ENCODE assay signal across 12 cellular contexts in the genomic region with DNA sequence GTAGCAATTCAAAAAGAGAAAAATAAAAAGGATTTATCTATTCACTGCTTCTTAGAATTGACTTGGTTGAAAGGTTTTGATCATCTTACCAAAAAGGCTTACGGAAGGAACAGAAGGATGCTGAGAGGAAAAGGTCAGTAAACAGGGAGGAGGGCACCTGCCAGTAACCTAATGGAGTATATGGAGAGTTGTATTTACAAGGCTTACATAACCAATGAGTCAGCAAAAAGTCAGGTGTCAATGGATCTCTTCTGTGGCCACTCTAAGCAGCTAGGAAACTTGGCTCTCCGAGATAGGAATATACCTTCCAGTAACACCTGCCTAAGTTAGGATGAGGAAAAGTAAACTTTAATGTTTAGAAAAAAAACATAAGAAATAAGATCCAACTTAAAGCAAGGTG.
DNase-seq lines count a peak whose midpoint lies in the region; ATAC-seq and TF ChIP-seq lines count a peak whose summit lies in the region.
"Had no signal": no experiment of that assay in that cellular context is flagged by ENCODE, and none has a peak within 500 bp of the region (broad histone marks: within the 10 kb centered on the region; RNA-seq: fewer than 3 reads in every experiment).

No MANE protein-coding gene starts in this region.

- no peaks in the 10 kb centered on the region for H3K27me3 ChIP-seq in spleen (replicated peaks in 1 of 7)

- ATAC-seq in mucosa of descending colon (peak; percentile 51), HG02981 (IDR thresholded peaks at IDR 0.05; ENCODE audit: unreplicated experiment) (no peak)
- no peak for ATAC-seq in activated CD8-positive, alpha-beta T cell treated with anti-CD3 and anti-CD28 coated beads, Interleukin-2, amount 10 ng/mL, durations not matched to agents 7 days and 5 days
- ATAC-seq: activated T-helper 17 cell treated with anti-CD3 and anti-CD28 coated beads, Interleukin-2, amount 50 U/mL, for 72 hours had no signal

- H3K36me3 ChIP-seq in mucosa of descending colon (ENCODE audit: low read depth) = no peaks in the 10 kb centered on the region
- no peaks in the 10 kb centered on the region for H3K36me3 ChIP-seq in spleen

- no peaks in the 10 kb centered on the region for H3K9me3 Mint-ChIP-seq in chondrocyte (ENCODE audit: low read depth)
- no peaks in the 10 kb centered on the region for H3K9me3 Mint-ChIP-seq in activated CD8-positive, alpha-beta T cell treated with anti-CD3 and anti-CD28 coated beads, Interleukin-2, amount 10 ng/mL, durations not matched to agents 7 days and 5 days (ENCODE audit: insufficient read depth)
- H3K9me3 Mint-ChIP-seq: activated T-helper 17 cell treated with anti-CD3 and anti-CD28 coated beads, Interleukin-2, amount 50 U/mL, for 72 hours; CD4-positive, alpha-beta T cell had no signal

- intact Hi-C loops in mucosa of descending colon (cut with DNase I, micrococcal nuclease) (no loop called here), spleen (cut with DNase I; ENCODE audit: low total_unique reads) (no loop called here)

- H3K9me3 ChIP-seq in mucosa of descending colon (no peaks in the 10 kb centered on the region), spleen (no peaks in the 10 kb centered on the region)
- H3K9me3 ChIP-seq: SK-N-SH had no signal

- H3K4me1 ChIP-seq in mucosa of descending colon (ENCODE audit: low read depth) (no peaks in the 10 kb centered on the region), spleen (peaks cover 0 to 14% (median 8%) of the 10 kb centered on the region in 6 donors)

- DNase-seq in DMS53 treated with DMSO at 0.1 percent for 48 hours (lab: John Stamatoyannopoulos, UW; ENCODE audit: unreplicated experiment) (peak; percentile 86), NCI-H2107 treated with DMSO at 0.1 percent for 48 hours (lab: John Stamatoyannopoulos, UW; ENCODE audit: unreplicated experiment) (peak; percentile 85), chondrocyte (ENCODE audit: low spot score) (no peak), mucosa of descending colon (no peak), spleen (no peak)
- no peak for DNase-seq in activated CD4-positive, alpha-beta T cell treated with anti-CD3 and anti-CD28 coated beads, Interleukin-2, amount 50 U/mL, for 48 hours
- DNase-seq in activated CD8-positive, alpha-beta T cell treated with anti-CD3 and anti-CD28 coated beads, Interleukin-2, amount 10 ng/mL, durations not matched to agents 7 days and 5 days = no peak
- DNase-seq: CD4-positive, alpha-beta T cell; KBM-7; SK-N-SH had no signal

- 71 to 92% (median 87%) methylated on average over 2 of the region's 2 CpGs for WGBS in spleen, 5 donors

- no peak overlapping the region for H3K27ac ChIP-seq in spleen

- H3K4me3 ChIP-seq in mucosa of descending colon (no peak overlapping the region), spleen (no peak overlapping the region)

- TF ChIP-seq CTCF in chondrocyte (IDR thresholded peaks at IDR 0.05) = no peak
- no peak for TF ChIP-seq CTCF in mucosa of descending colon (IDR thresholded peaks at IDR 0.05)
- TF ChIP-seq CTCF in spleen (IDR thresholded peaks at IDR 0.05 in 8 of 11, conservative IDR thresholded peaks at IDR 0.05 in 3 of 11) = no peak

- H3K4me1 Mint-ChIP-seq in chondrocyte (ENCODE audit: low read depth) = peaks cover 40% of the 10 kb centered on the region
- H3K4me1 Mint-ChIP-seq in activated CD8-positive, alpha-beta T cell treated with anti-CD3 and anti-CD28 coated beads, Interleukin-2, amount 10 ng/mL, durations not matched to agents 7 days and 5 days (ENCODE audit: low read depth) = peaks cover 2% of the 10 kb centered on the region

- CTCF ChIA-PET in activated CD8-positive, alpha-beta T cell treated with anti-CD3 and anti-CD28 coated beads, Interleukin-2, amount 10 ng/mL, durations not matched to agents 7 days and 5 days (lab: Charles Lee) = no interaction called here

- H3K36me3 Mint-ChIP-seq in chondrocyte (ENCODE audit: low read depth) = no peaks in the 10 kb centered on the region
- H3K36me3 Mint-ChIP-seq in activated CD8-positive, alpha-beta T cell treated with anti-CD3 and anti-CD28 coated beads, Interleukin-2, amount 10 ng/mL, durations not matched to agents 7 days and 5 days (ENCODE audit: low read depth) = no peaks in the 10 kb centered on the region

- peak overlapping the region; percentile 61 for H3K27ac Mint-ChIP-seq in chondrocyte (ENCODE audit: unreplicated experiment)
- H3K27ac Mint-ChIP-seq in activated CD8-positive, alpha-beta T cell treated with anti-CD3 and anti-CD28 coated beads, Interleukin-2, amount 10 ng/mL, durations not matched to agents 7 days and 5 days = no peak overlapping the region
- H3K27ac Mint-ChIP-seq: activated T-helper 17 cell treated with anti-CD3 and anti-CD28 coated beads, Interleukin-2, amount 50 U/mL, for 72 hours; CD4-positive, alpha-beta T cell had no signal

- POLR2A ChIA-PET in activated CD8-positive, alpha-beta T cell treated with anti-CD3 and anti-CD28 coated beads, Interleukin-2, amount 10 ng/mL, durations not matched to agents 7 days and 5 days (lab: Charles Lee) = no interaction called here

- no peak overlapping the region for H3K4me3 Mint-ChIP-seq in chondrocyte (ENCODE audit: unreplicated experiment)
- H3K4me3 Mint-ChIP-seq in activated CD8-positive, alpha-beta T cell treated with anti-CD3 and anti-CD28 coated beads, Interleukin-2, amount 10 ng/mL, durations not matched to agents 7 days and 5 days = no peak overlapping the region
- H3K4me3 Mint-ChIP-seq: activated T-helper 17 cell treated with anti-CD3 and anti-CD28 coated beads, Interleukin-2, amount 50 U/mL, for 72 hours; CD4-positive, alpha-beta T cell had no signal

- H3K27me3 Mint-ChIP-seq in chondrocyte (ENCODE audit: low read depth) = no peaks in the 10 kb centered on the region
- no peaks in the 10 kb centered on the region for H3K27me3 Mint-ChIP-seq in activated CD8-positive, alpha-beta T cell treated with anti-CD3 and anti-CD28 coated beads, Interleukin-2, amount 10 ng/mL, durations not matched to agents 7 days and 5 days (ENCODE audit: low read depth)
- H3K27me3 Mint-ChIP-seq: activated T-helper 17 cell treated with anti-CD3 and anti-CD28 coated beads, Interleukin-2, amount 50 U/mL, for 72 hours; CD4-positive, alpha-beta T cell had no signal

- no peak for TF ChIP-seq POLR2A in spleen (IDR thresholded peaks at IDR 0.05)

Comparison
In these comparisons a context has a peak if more than half of its experiments do, and no peak if none do; other contexts are left out.
1. DNase-seq: peak in DMS53 treated with DMSO at 0.1 percent for 48 hours (single experiment) and NCI-H2107 treated with DMSO at 0.1 percent for 48 hours (single experiment); none in chondrocyte (single experiment), mucosa of descending colon (0 of 3), activated CD4-positive, alpha-beta T cell treated with anti-CD3 and anti-CD28 coated beads, Interleukin-2, amount 50 U/mL, for 48 hours (0 of 2), spleen (single experiment) and activated CD8-positive, alpha-beta T cell treated with anti-CD3 and anti-CD28 coated beads, Interleukin-2, amount 10 ng/mL, durations not matched to agents 7 days and 5 days (single experiment).